ENCODE assay signal across 20 cellular contexts in genomic region chr20:48015943-48016723, GRCh38.
A peak's percentile ranks its signal among the peaks of the same experiment; 100 is the strongest.
DNase-seq lines count a peak whose midpoint lies in the region; ATAC-seq and TF ChIP-seq lines count a peak whose summit lies in the region.
"Had no signal": no experiment of that assay in that cellular context is flagged by ENCODE, and none has a peak within 500 bp of the region (broad histone marks: within the 10 kb centered on the region; RNA-seq: fewer than 3 reads in every experiment).

No MANE protein-coding gene starts in this region.

- no peak for TF ChIP-seq POLR2A in IMR-90 (IDR thresholded peaks at IDR 0.05; ENCODE audit: low read depth, low read length)

- H2BK20ac ChIP-seq in IMR-90 (ENCODE audit: low read depth, low read length) = no peak overlapping the region

- H3K36me3 ChIP-seq in IMR-90 (ENCODE audit: control insufficient read depth, insufficient read depth, low read length) (no peaks in the 10 kb centered on the region), mesenchymal stem cell (ENCODE audit: control insufficient read depth in 1 of 2, insufficient read depth in 2 of 2, low read depth in 1 of 2, low read length in 2 of 2) (no peaks in the 10 kb centered on the region)

- H3K18ac ChIP-seq in IMR-90 (ENCODE audit: low read depth, low read length) = peak overlapping the region; percentile 87; the same call in 1 of the 2 replicates
- H3K18ac ChIP-seq in mesenchymal stem cell (ENCODE audit: low read depth in 1 of 2, low read length in 2 of 2) = peak overlapping the region in 1 of 2 experiments; percentile 67

- no peak overlapping the region for H2AK5ac ChIP-seq in IMR-90 (ENCODE audit: low read depth, low read length)
- no peak overlapping the region for H2AK5ac ChIP-seq in mesenchymal stem cell (ENCODE audit: low read length, severe bottlenecking)

- H3K14ac ChIP-seq in IMR-90 (replicated peaks; ENCODE audit: low read depth, low read length) (no peak overlapping the region), mesenchymal stem cell (ENCODE audit: low read length in 2 of 2) (no peak overlapping the region)

- H3K4ac ChIP-seq in IMR-90 (ENCODE audit: low read depth, low read length) = 0 out of 2 replicates have a peak overlapping the region, but pooled peaks have one; percentile 2
- peak overlapping the region in 1 of 2 experiments; percentile 10 for H3K4ac ChIP-seq in mesenchymal stem cell (ENCODE audit: low read depth in 1 of 2, low read length in 2 of 2)

- H3K9me3 ChIP-seq in IMR-90 (ENCODE audit: control insufficient read depth, insufficient read depth, low read length) = peaks cover 10% of the 10 kb centered on the region
- H3K9me3 ChIP-seq in mesenchymal stem cell (ENCODE audit: control insufficient read depth, low read length) = peaks cover 14% of the 10 kb centered on the region

- DNase-seq in AG09309 (ENCODE audit: low read depth) = peak; percentile 98
- DNase-seq in IMR-90 = peak; percentile 82
- peak; percentile 18 to 96 for DNase-seq in cardiac fibroblast (ENCODE audit: low read depth in 2 of 2)
- peak; percentile 92 for DNase-seq in mesenchymal stem cell
- DNase-seq in KBM-7 = no peak
- no peak for DNase-seq in NCI-H1092 treated with DMSO at 0.1 percent for 48 hours (lab: John Stamatoyannopoulos, UW)
- DNase-seq: ACHN; activated CD4-positive, alpha-beta T cell treated with anti-CD3 and anti-CD28 coated beads, Interleukin-2, amount 50 U/mL, for 1 hour; activated T-cell treated with anti-CD3 and anti-CD28 coated beads for 4 hours; Caco-2; central memory CD4-positive, alpha-beta T cell; endodermal cell; natural killer cell; NCI-H1048; NCI-H774; retina had no signal

- H2BK5ac ChIP-seq in IMR-90 (ENCODE audit: low read depth, low read length, poor library complexity, severe bottlenecking) = no peak overlapping the region
- H2BK5ac ChIP-seq in mesenchymal stem cell (ENCODE audit: low read depth, low read length, poor library complexity, severe bottlenecking) = no peak overlapping the region

- intact Hi-C loops in IMR-90 (cut with micrococcal nuclease) = no loop called here

- H2AFZ ChIP-seq in IMR-90 (replicated peaks; ENCODE audit: low read length, poor library complexity) (no peak overlapping the region), mesenchymal stem cell (ENCODE audit: low read depth, low read length) (no peak overlapping the region)

- H2BK15ac ChIP-seq in IMR-90 (ENCODE audit: low read depth, low read length) (no peak overlapping the region), mesenchymal stem cell (ENCODE audit: low read depth, poor library complexity, severe bottlenecking) (no peak overlapping the region)

- WGBS in IMR-90 (ENCODE audit: extremely low coverage in 2 of 2, insufficient read length in 1 of 2), 2 experiments = 40% methylated on average over 2 of the region's 11 CpGs; no CpG with 5 or more reads in 1 of the 2 experiments
- whole genome bisulfite sequencing in mesenchymal stem cell = 67% methylated on average over 11 of the region's 11 CpGs

- in situ Hi-C loops in IMR-90 (cut with MboI; ENCODE audit: low sequenced_read_pairs) (loop anchor here (25.0 kb wide), 1 partner anchor 96 kb away; no protein-coding TSS in a partner anchor), KBM-7 (cut with MboI; ENCODE audit: low pct_unique_long_range_greater_than_20kb, low sequenced_read_pairs) (no loop called here)

- no peak for TF ChIP-seq RAD21 in IMR-90 (IDR thresholded peaks at IDR 0.05; ENCODE audit: low read length)

- H2BK120ac ChIP-seq in IMR-90 (ENCODE audit: low read depth, low read length) (no peak overlapping the region), mesenchymal stem cell (ENCODE audit: low read depth, low read length) (no peak overlapping the region)

- peak overlapping the region in 1 of 2 experiments; percentile 49 for H2BK12ac ChIP-seq in mesenchymal stem cell (ENCODE audit: low read length in 2 of 2)

- POLR2A ChIA-PET in IMR-90 (lab: Charles Lee; ENCODE audit: unreplicated experiment) = no interaction called here

- no peak overlapping the region for H4K8ac ChIP-seq in IMR-90 (ENCODE audit: low read depth in 2 of 2, low read length in 2 of 2)
- H4K8ac ChIP-seq in mesenchymal stem cell (ENCODE audit: low read length) = no peak overlapping the region

- H3K4me1 ChIP-seq in IMR-90 (ENCODE audit: control insufficient read depth, insufficient read depth, low read length) = peaks cover 20% of the 10 kb centered on the region; the same call in 1 of the 2 replicates
- H3K4me1 ChIP-seq in mesenchymal stem cell (ENCODE audit: control insufficient read depth, insufficient read depth, low read depth, low read length) = peaks cover 14% of the 10 kb centered on the region
- H3K4me1 ChIP-seq: Caco-2 had no signal

- H3K27ac ChIP-seq in IMR-90 (ENCODE audit: insufficient read depth, low read length) (peak overlapping the region; percentile 98; the same call in 1 of the 2 replicates), mesenchymal stem cell (ENCODE audit: low read length, poor library complexity, severe bottlenecking) (no peak overlapping the region)

- H4K91ac ChIP-seq in IMR-90 (ENCODE audit: insufficient read depth, low read depth, low read length) (0 out of 2 replicates have a peak overlapping the region, but pooled peaks have one; percentile 20), mesenchymal stem cell (ENCODE audit: low read length) (peak overlapping the region; percentile 20)

- CTCF ChIA-PET in IMR-90 (lab: Yijun Ruan, JAX) = no interaction called here

- H3K56ac ChIP-seq in IMR-90 (ENCODE audit: extremely low read depth, insufficient read depth, low read length) = no peak overlapping the region

- peak overlapping the region; percentile 80; the same call in 1 of the 2 replicates for H4K5ac ChIP-seq in IMR-90 (ENCODE audit: low read depth, low read length)

- BruUV-seq in IMR-90 (replicated peaks; lab: Mats Ljungman, UMichigan) = no TSS peak

- H3K9me1 ChIP-seq in IMR-90 (ENCODE audit: insufficient read depth, low read length) = no peaks in the 10 kb centered on the region

- no peak overlapping the region for H3K23ac ChIP-seq in IMR-90 (ENCODE audit: low read depth, low read length)
- no peak overlapping the region for H3K23ac ChIP-seq in mesenchymal stem cell (ENCODE audit: low read length in 2 of 2)

- H3K4me2 ChIP-seq in IMR-90 (ENCODE audit: low read depth, low read length) (no peak overlapping the region; the same call in 1 of the 2 replicates), mesenchymal stem cell (ENCODE audit: low read length, poor library complexity, severe bottlenecking) (no peak overlapping the region)

- dilution Hi-C loops in IMR-90 (cut with HindIII; ENCODE audit: low sequenced_read_pairs, unreplicated experiment) = no loop called here

- no peak overlapping the region for H2AK9ac ChIP-seq in IMR-90 (replicated peaks; ENCODE audit: low read depth, low read length, poor library complexity)

- H3K27me3 ChIP-seq in IMR-90 (ENCODE audit: control insufficient read depth, insufficient read depth, low read length) = no peaks in the 10 kb centered on the region; the same call in 1 of the 2 replicates
- H3K27me3 ChIP-seq in mesenchymal stem cell (ENCODE audit: control insufficient read depth in 1 of 2, insufficient read depth in 1 of 2, low read length in 2 of 2) = peaks cover 0 to 35% of the 10 kb centered on the region in 2 experiments

- H3K4me3 ChIP-seq in AG09309 (ENCODE audit: control insufficient read depth, low read depth, low read length) (no peak overlapping the region), IMR-90 (ENCODE audit: insufficient read depth, low read depth, low read length) (no peak overlapping the region), cardiac fibroblast (replicated peaks in 1 of 2; ENCODE audit: low read depth in 2 of 2, low read length in 2 of 2) (no peak overlapping the region), mesenchymal stem cell (ENCODE audit: insufficient read depth in 1 of 2, low read depth in 1 of 2, low read length in 2 of 2) (no peak overlapping the region)

- no peak overlapping the region for H3K9ac ChIP-seq in IMR-90 (ENCODE audit: low read depth, low read length)
- no peak overlapping the region for H3K9ac ChIP-seq in mesenchymal stem cell (ENCODE audit: low read length)

- H3K79me1 ChIP-seq in IMR-90 (ENCODE audit: low read depth in 1 of 2, low read length in 2 of 2) (no peaks in the 10 kb centered on the region), mesenchymal stem cell (replicated peaks; ENCODE audit: low read length, poor library complexity, severe bottlenecking) (no peaks in the 10 kb centered on the region)

- TF ChIP-seq CTCF in AG09309 (IDR thresholded peaks at IDR 0.05; ENCODE audit: control insufficient read depth, insufficient read depth, low read depth, low read length, missing control alignments) (no peak), IMR-90 (conservative IDR thresholded peaks at IDR 0.05; ENCODE audit: low read depth, low read length) (no peak), cardiac fibroblast (IDR thresholded peaks at IDR 0.05; ENCODE audit: low read depth, low read length) (no peak)

- ATAC-seq in IMR-90 (ENCODE audit: low read depth) = 0 out of 2 replicates have a peak, but pooled peaks have one; percentile 24
- no peak for ATAC-seq in HG03280 (IDR thresholded peaks at IDR 0.05; ENCODE audit: unreplicated experiment)
- ATAC-seq in GM21786 (IDR thresholded peaks at IDR 0.05; ENCODE audit: unreplicated experiment) = no peak
- ATAC-seq: activated naive CD4-positive, alpha-beta T cell treated with anti-CD3 and anti-CD28 coated beads, Interleukin-2, amount 50 U/mL, for 72 hours; HCT116; natural killer cell had no signal

- no peaks in the 10 kb centered on the region; the same call in 1 of the 2 replicates for H4K20me1 ChIP-seq in IMR-90 (ENCODE audit: insufficient read depth, low read length)

TF ChIP-seq in IMR-90, 13 proteins besides CTCF, POLR2A, EP300 and RAD21 (continues in another document):
- TF ChIP-seq CEBPB (IDR thresholded peaks at IDR 0.05; ENCODE audit: low read depth, low read length) (no peak), SMC3 (IDR thresholded peaks at IDR 0.05; ENCODE audit: low read depth, low read length) (no peak), BHLHE40 (IDR thresholded peaks at IDR 0.05; ENCODE audit: low read depth, low read length) (no peak), MXI1 (IDR thresholded peaks at IDR 0.05; ENCODE audit: borderline replicate concordance, low read depth, low read length) (no peak), MAFK (IDR thresholded peaks at IDR 0.05; ENCODE audit: low read depth, low read length) (no peak), CHD1 (IDR thresholded peaks at IDR 0.05; ENCODE audit: low read depth, low read length) (no peak), FOS (IDR thresholded peaks at IDR 0.05; ENCODE audit: low read depth, low read length) (no peak)
- TF ChIP-seq, protein P1, sequence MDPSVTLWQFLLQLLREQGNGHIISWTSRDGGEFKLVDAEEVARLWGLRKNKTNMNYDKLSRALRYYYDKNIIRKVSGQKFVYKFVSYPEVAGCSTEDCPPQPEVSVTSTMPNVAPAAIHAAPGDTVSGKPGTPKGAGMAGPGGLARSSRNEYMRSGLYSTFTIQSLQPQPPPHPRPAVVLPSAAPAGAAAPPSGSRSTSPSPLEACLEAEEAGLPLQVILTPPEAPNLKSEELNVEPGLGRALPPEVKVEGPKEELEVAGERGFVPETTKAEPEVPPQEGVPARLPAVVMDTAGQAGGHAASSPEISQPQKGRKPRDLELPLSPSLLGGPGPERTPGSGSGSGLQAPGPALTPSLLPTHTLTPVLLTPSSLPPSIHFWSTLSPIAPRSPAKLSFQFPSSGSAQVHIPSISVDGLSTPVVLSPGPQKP (IDR thresholded peaks at IDR 0.05; ENCODE audit: borderline replicate concordance, low read depth, low read length) = no peak

Comparison
In these comparisons a context has a peak if more than half of its experiments do, and no peak if none do; other contexts are left out.
1. DNase-seq: peak in AG09309 (single experiment), IMR-90 (single experiment), cardiac fibroblast (2 of 2) and mesenchymal stem cell (single experiment); none in KBM-7 (single experiment) and NCI-H1092 treated with DMSO at 0.1 percent for 48 hours (single experiment).